ENCODE assay signal across 14 cellular contexts in genomic region chr10:68572151-68572550, GRCh38. TPM values are rescaled to one million over a fixed set of nuclear protein-coding genes. Genes with fewer than 3 reads are reported as not detected.
DNase-seq lines count a peak whose midpoint lies in the region; TF ChIP-seq lines count a peak whose summit lies in the region.
"Had no signal": no experiment of that assay in that cellular context is flagged by ENCODE, and none has a peak within 500 bp of the region (broad histone marks: within the 10 kb centered on the region; RNA-seq: fewer than 3 reads in every experiment).

No MANE protein-coding gene starts in this region.

- no peak overlapping the region for H3K4me3 ChIP-seq in mesenchymal stem cell (ENCODE audit: insufficient read depth in 1 of 2, low read depth in 1 of 2, low read length in 2 of 2)
- H3K4me3 ChIP-seq in smooth muscle cell, result no peak overlapping the region

- no peak overlapping the region for H2BK12ac ChIP-seq in mesenchymal stem cell (ENCODE audit: low read length in 2 of 2)

- no peak overlapping the region for H3K14ac ChIP-seq in mesenchymal stem cell (ENCODE audit: low read length in 2 of 2)

- H2AK5ac ChIP-seq in mesenchymal stem cell (ENCODE audit: low read length, severe bottlenecking), result no peak overlapping the region

- no peak overlapping the region for H3K9ac ChIP-seq in mesenchymal stem cell (ENCODE audit: low read length)
- H3K9ac ChIP-seq in smooth muscle cell (ENCODE audit: low read depth), result no peak overlapping the region

- H3F3A ChIP-seq in smooth muscle cell (ENCODE audit: low read depth), result peaks cover 6% of the 10 kb centered on the region

- peaks cover 28% of the 10 kb centered on the region for H3K79me2 ChIP-seq in smooth muscle cell (ENCODE audit: low read depth)

- no peak overlapping the region for H4K91ac ChIP-seq in mesenchymal stem cell (ENCODE audit: low read length)

- H3K27ac ChIP-seq in mesenchymal stem cell (ENCODE audit: low read length, poor library complexity, severe bottlenecking), result no peak overlapping the region
- H3K27ac ChIP-seq in smooth muscle cell (ENCODE audit: low read depth), result peak overlapping the region; percentile 41

- H3K4me1 ChIP-seq in mesenchymal stem cell (ENCODE audit: control insufficient read depth, insufficient read depth, low read depth, low read length), result no peaks in the 10 kb centered on the region
- no peaks in the 10 kb centered on the region for H3K4me1 ChIP-seq in smooth muscle cell (ENCODE audit: low read depth)
- H3K4me1 ChIP-seq: BE2C had no signal

- no peak overlapping the region for H2BK120ac ChIP-seq in mesenchymal stem cell (ENCODE audit: low read depth, low read length)

- H3K9me3 ChIP-seq in mesenchymal stem cell (ENCODE audit: control insufficient read depth, low read length) (no peaks in the 10 kb centered on the region), smooth muscle cell (replicated peaks; ENCODE audit: low read depth) (no peaks in the 10 kb centered on the region)
- H3K9me3 ChIP-seq: BE2C had no signal

- H2BK5ac ChIP-seq in mesenchymal stem cell (ENCODE audit: low read depth, low read length, poor library complexity, severe bottlenecking), result no peak overlapping the region

- H2AFZ ChIP-seq in mesenchymal stem cell (ENCODE audit: low read depth, low read length) (no peak overlapping the region), smooth muscle cell (ENCODE audit: low read depth) (no peak overlapping the region)

- WGBS in mesenchymal stem cell, result 80% methylated on average over 3 of the region's 5 CpGs
- 36% methylated on average over 5 of the region's 5 CpGs for WGBS in smooth muscle cell (ENCODE audit: low lambda C conversion rate)

- no peak overlapping the region for H3K23ac ChIP-seq in mesenchymal stem cell (ENCODE audit: low read length in 2 of 2)

- peaks cover 28% of the 10 kb centered on the region for H4K20me1 ChIP-seq in smooth muscle cell (ENCODE audit: low read depth)

- no peak overlapping the region for H4K8ac ChIP-seq in mesenchymal stem cell (ENCODE audit: low read length)

- peaks cover 0 to 20% of the 10 kb centered on the region in 2 experiments for H3K36me3 ChIP-seq in mesenchymal stem cell (ENCODE audit: control insufficient read depth in 1 of 2, insufficient read depth in 2 of 2, low read depth in 1 of 2, low read length in 2 of 2)
- no peaks in the 10 kb centered on the region for H3K36me3 ChIP-seq in smooth muscle cell (ENCODE audit: low read depth)

- H3K27me3 ChIP-seq in mesenchymal stem cell (ENCODE audit: control insufficient read depth in 1 of 2, insufficient read depth in 1 of 2, low read length in 2 of 2), result no peaks in the 10 kb centered on the region
- H3K27me3 ChIP-seq in smooth muscle cell (ENCODE audit: low read depth), result no peaks in the 10 kb centered on the region
- H3K27me3 ChIP-seq: BE2C had no signal

- H3K4me2 ChIP-seq in mesenchymal stem cell (ENCODE audit: low read length, poor library complexity, severe bottlenecking) (no peak overlapping the region), smooth muscle cell (no peak overlapping the region)

- peaks cover 6% of the 10 kb centered on the region for H3K79me1 ChIP-seq in mesenchymal stem cell (replicated peaks; ENCODE audit: low read length, poor library complexity, severe bottlenecking)

- no peak overlapping the region for H3K18ac ChIP-seq in mesenchymal stem cell (ENCODE audit: low read depth in 1 of 2, low read length in 2 of 2)

- peak; percentile 32 for DNase-seq in HCEC 1CT
- peak; percentile 12 for DNase-seq in dermis blood vessel endothelial cell
- DNase-seq in mesenchymal stem cell, result peak; percentile 54
- no peak for DNase-seq in smooth muscle cell (lab: John Stamatoyannopoulos, UW; ENCODE audit: unreplicated experiment)
- DNase-seq in GF-D8 (lab: John Stamatoyannopoulos, UW), result no peak
- no peak for DNase-seq in activated effector memory CD4-positive, alpha-beta T cell treated with Interleukin-2 at 50 U/mL for 16 hours
- DNase-seq in NCI-H774 (lab: John Stamatoyannopoulos, UW), result no peak
- DNase-seq: BE2C; C1 segment of cervical spinal cord; CD4-positive, CD25-positive, alpha-beta regulatory T cell; CD8-positive, alpha-beta memory T cell; COR-L47; DMS 273 treated with DMSO at 0.1 percent for 48 hours; H9 had no signal

- H3K4ac ChIP-seq in mesenchymal stem cell (ENCODE audit: low read depth in 1 of 2, low read length in 2 of 2), result no peak overlapping the region

- TF ChIP-seq CTCF in smooth muscle cell (IDR thresholded peaks at IDR 0.05; ENCODE audit: borderline replicate concordance, insufficient read depth, poor library complexity, severe bottlenecking), result no peak

- no peak overlapping the region for H2BK15ac ChIP-seq in mesenchymal stem cell (ENCODE audit: low read depth, poor library complexity, severe bottlenecking)

RNA-seq across cellular contexts. Expression of gene TET1, which starts 12.0 kb away (rescaled TPM):
- 1.2 TPM in 2 replicates for total RNA-seq in dermis blood vessel endothelial cell
- 2.2 TPM for polyA plus RNA-seq in mesenchymal stem cell (2013, experiment 1 of 2)
- 2.1 TPM for polyA plus RNA-seq in mesenchymal stem cell (2013, experiment 2 of 2)
- total RNA-seq in smooth muscle cell, result 15.3 and 19.1 TPM in 2 replicates
- 2.1 and 2.5 TPM in 2 replicates for polyA plus RNA-seq in smooth muscle cell

RNA-seq across cellular contexts. Expression of gene SLC25A16, which starts 44.8 kb away (rescaled TPM):
- total RNA-seq in dermis blood vessel endothelial cell, result 8.2 and 13.7 TPM in 2 replicates
- polyA plus RNA-seq in mesenchymal stem cell (2013, experiment 1 of 2), result 16.5 TPM
- 13.5 TPM for polyA plus RNA-seq in mesenchymal stem cell (2013, experiment 2 of 2)
- 11.7 and 20.9 TPM in 2 replicates for total RNA-seq in smooth muscle cell
- 5.3 and 6.9 TPM in 2 replicates for polyA plus RNA-seq in smooth muscle cell

Comparison
In these comparisons a context has a peak if more than half of its experiments do, and no peak if none do; other contexts are left out.
1. DNase-seq: peak in HCEC 1CT (single experiment), dermis blood vessel endothelial cell (single experiment) and mesenchymal stem cell (single experiment); none in smooth muscle cell (single experiment), GF-D8 (single experiment), activated effector memory CD4-positive, alpha-beta T cell treated with Interleukin-2 at 50 U/mL for 16 hours (single experiment) and NCI-H774 (single experiment).